In the genomic region with DNA sequence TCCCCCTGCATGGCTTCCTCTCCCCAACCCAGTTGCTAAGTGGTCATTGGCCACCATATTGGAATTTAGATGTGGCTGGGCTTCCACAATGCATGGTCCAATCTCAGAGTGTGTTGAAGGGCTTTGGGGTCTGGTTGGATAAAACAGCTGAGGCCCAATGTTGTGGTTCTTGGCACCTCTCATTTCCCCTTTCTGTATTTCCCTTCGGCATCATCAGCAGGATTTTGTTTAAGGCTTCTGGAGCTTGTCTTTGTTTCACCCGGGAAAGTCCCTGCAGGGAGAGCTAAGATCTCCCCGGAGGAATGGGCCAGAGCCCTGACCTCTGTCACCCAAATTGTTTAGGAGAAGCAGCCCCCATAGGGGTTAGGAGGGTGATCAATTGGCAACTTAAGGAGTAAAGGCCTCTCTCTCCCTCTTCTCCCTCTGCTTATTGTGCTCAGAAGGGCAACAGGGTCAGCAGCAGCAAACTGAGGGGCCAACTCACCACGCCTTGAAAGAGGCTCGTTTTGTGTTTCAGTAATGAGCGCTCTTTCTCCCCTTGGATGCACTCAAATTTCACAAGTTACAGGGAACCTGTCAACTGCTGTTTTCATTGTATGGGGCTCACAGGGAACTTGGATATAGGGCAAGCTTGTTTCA, we compare ENCODE assay signal across 15 cellular contexts.
DNase-seq lines count a peak whose midpoint lies in the region; FAIRE-seq and TF ChIP-seq lines count a peak whose summit lies in the region.
"Had no signal": no experiment of that assay in that cellular context is flagged by ENCODE, and none has a peak within 500 bp of the region (broad histone marks: within the 10 kb centered on the region; RNA-seq: fewer than 3 reads in every experiment).

No MANE protein-coding gene starts in this region.

- no peaks in the 10 kb centered on the region; the same call in 1 of the 2 replicates for H3K9me2 ChIP-seq in PC-9 (ENCODE audit: insufficient read depth)

- H3K27ac Mint-ChIP-seq in neural crest cell (ENCODE audit: unreplicated experiment) = peak overlapping the region; percentile 92

- H3K27ac ChIP-seq in PC-9 (0 out of 2 replicates have a peak overlapping the region, but pooled peaks have one; percentile 49), endothelial cell of umbilical vein (ENCODE audit: insufficient read depth, low read depth, low read length) (peak overlapping the region; percentile 83), thyroid gland (peak overlapping the region; percentile 87 to 98 (median 95))

- H3K4me3 ChIP-seq in PC-9 (no peak overlapping the region), endothelial cell of umbilical vein (replicated peaks in 1 of 3; ENCODE audit: insufficient read depth in 1 of 3, low read depth in 1 of 3, low read length in 3 of 3) (no peak overlapping the region), thyroid gland (replicated peaks in 1 of 3) (no peak overlapping the region)
- H3K4me3 ChIP-seq: ascending aorta, esophagus squamous epithelium had no signal

- BruUV-seq in PC-9 (replicated peaks; lab: Mats Ljungman, UMichigan) (no TSS peak), endothelial cell of umbilical vein (replicated peaks; lab: Mats Ljungman, UMichigan) (no TSS peak)

- H4K20me1 ChIP-seq in PC-9 (ENCODE audit: insufficient read depth) (no peaks in the 10 kb centered on the region), endothelial cell of umbilical vein (replicated peaks; ENCODE audit: control insufficient read depth, extremely low read depth, insufficient read depth, low read length) (no peaks in the 10 kb centered on the region)

- no peak for TF ChIP-seq CTCF in PC-9 (conservative IDR thresholded peaks at IDR 0.05)
- no peak for TF ChIP-seq CTCF in endothelial cell of umbilical vein (IDR thresholded peaks at IDR 0.05; ENCODE audit: extremely low read depth in 1 of 2, insufficient read depth in 1 of 2, low read depth in 1 of 2, low read length in 2 of 2)
- no peak for TF ChIP-seq CTCF in neural crest cell (conservative IDR thresholded peaks at IDR 0.05)
- no peak for TF ChIP-seq CTCF in thyroid gland (IDR thresholded peaks at IDR 0.05)

- H3K4me1 ChIP-seq in PC-9 (replicated peaks; ENCODE audit: insufficient read depth) = peaks cover 52% of the 10 kb centered on the region
- H3K4me1 ChIP-seq in endothelial cell of umbilical vein (ENCODE audit: control insufficient read depth, extremely low read depth, insufficient read depth, low read length) = peaks cover 32% of the 10 kb centered on the region
- peaks cover 52 to 70% of the 10 kb centered on the region in 2 donors for H3K4me1 ChIP-seq in thyroid gland
- H3K4me1 ChIP-seq: BE2C had no signal

- peaks cover 3% of the 10 kb centered on the region for H3K36me3 Mint-ChIP-seq in neural crest cell (ENCODE audit: low read depth)

- FAIRE-seq in endothelial cell of umbilical vein (lab: Jason Lieb, UNC) = peak; percentile 28
- FAIRE-seq: keratinocyte had no signal

- H3K27me3 ChIP-seq in PC-9 (ENCODE audit: insufficient read depth, low read depth) (no peaks in the 10 kb centered on the region), endothelial cell of umbilical vein (ENCODE audit: control insufficient read depth in 2 of 2, insufficient read depth in 2 of 2, low read length in 2 of 2) (no peaks in the 10 kb centered on the region), thyroid gland (no peaks in the 10 kb centered on the region)
- H3K27me3 ChIP-seq: ascending aorta, BE2C, esophagus squamous epithelium had no signal

- H2AFZ ChIP-seq in PC-9 = no peak overlapping the region
- H2AFZ ChIP-seq in endothelial cell of umbilical vein (ENCODE audit: low read depth, low read length) = peak overlapping the region; percentile 20

- H3K36me3 ChIP-seq in PC-9 (ENCODE audit: low read depth) (no peaks in the 10 kb centered on the region), endothelial cell of umbilical vein (ENCODE audit: control insufficient read depth in 2 of 2, extremely low read depth in 1 of 2, insufficient read depth in 2 of 2, low read length in 2 of 2) (no peaks in the 10 kb centered on the region), thyroid gland (no peaks in the 10 kb centered on the region)
- H3K36me3 ChIP-seq: ascending aorta, BE2C, esophagus squamous epithelium had no signal

- H3K9me3 ChIP-seq in PC-9 (ENCODE audit: insufficient read depth, low read depth) (peaks cover 3% of the 10 kb centered on the region; the same call in 1 of the 2 replicates), endothelial cell of umbilical vein (replicated peaks; ENCODE audit: control insufficient read depth, insufficient read depth, low read length) (no peaks in the 10 kb centered on the region), thyroid gland (no peaks in the 10 kb centered on the region)
- H3K9me3 ChIP-seq: ascending aorta, BE2C, esophagus squamous epithelium had no signal

- CTCF ChIA-PET in PC-9 (lab: Charles Lee) (no interaction called here), endothelial cell of umbilical vein (lab: Charles Lee) (interaction anchor here (1.4 kb wide), 2 partner anchors 17 to 635 kb away, joined by 3 to 4 read pairs; no protein-coding TSS in a partner anchor)

- peaks cover 45% of the 10 kb centered on the region for H3F3A ChIP-seq in PC-9 (ENCODE audit: insufficient read depth, low read depth)

- no peak overlapping the region for H3K9ac ChIP-seq in endothelial cell of umbilical vein (replicated peaks; ENCODE audit: extremely low read depth, insufficient read depth, low read length)

- peak overlapping the region; percentile 52 for H3K4me3 Mint-ChIP-seq in neural crest cell

- peaks cover 88% of the 10 kb centered on the region for H3K4me1 Mint-ChIP-seq in neural crest cell

- H3K9me3 Mint-ChIP-seq in neural crest cell = peaks cover 10% of the 10 kb centered on the region

- TF ChIP-seq POLR2A in endothelial cell of umbilical vein (IDR thresholded peaks at IDR 0.05; ENCODE audit: low read depth, low read length) (no peak), thyroid gland (IDR thresholded peaks at IDR 0.05) (no peak)

- WGBS in thyroid gland, 2 donors = 60 to 71% methylated on average over 6 of the region's 6 CpGs

- POLR2A ChIA-PET in PC-9 (lab: Charles Lee; ENCODE audit: unreplicated experiment) = no interaction called here
- POLR2A ChIA-PET in endothelial cell of umbilical vein (lab: Charles Lee) = interaction anchor here (0.6 to 2.0 kb wide), 3 partner anchors 16 to 224 kb away, joined by 3 to 7 read pairs (median 4); a partner anchor contains a TSS

- intact Hi-C loops in PC-9 (cut with micrococcal nuclease; ENCODE audit: unreplicated experiment) = no loop called here
- intact Hi-C loops in endothelial cell of umbilical vein (cut with micrococcal nuclease) = no loop called here
- intact Hi-C loops in thyroid gland (cut with DNase I) = no loop called here

- H3K4me2 ChIP-seq in PC-9 = no peak overlapping the region
- no peak overlapping the region for H3K4me2 ChIP-seq in endothelial cell of umbilical vein (ENCODE audit: insufficient read depth, low read length)

- DNase-seq in PC-9 (no peak), endothelial cell of umbilical vein (ENCODE audit: low read depth, low spot score) (peak; percentile 58), neural crest cell (ENCODE audit: low read depth, low spot score) (peak; percentile 42), thyroid gland (no peak), putamen (ENCODE audit: low spot score) (no peak), cortex of kidney (lab: John Stamatoyannopoulos, UW) (no peak), UCSD-AML1 (lab: John Stamatoyannopoulos, UW; ENCODE audit: unreplicated experiment) (no peak)
- DNase-seq: activated effector memory CD4-positive, alpha-beta T cell treated with anti-CD3 and anti-CD28 coated beads, Interleukin-2, amount 50 U/mL, for 16 hours; BE2C; esophagus squamous epithelium; H7; NCI-H187 treated with DMSO at 0.1 percent for 48 hours; NCI-H446 had no signal

- dilution Hi-C loops in endothelial cell of umbilical vein (cut with MboI; ENCODE audit: extremely low pct_ligation_motif_present, low sequenced_read_pairs) = no loop called here

- no peaks in the 10 kb centered on the region for H3K9me1 ChIP-seq in endothelial cell of umbilical vein (replicated peaks; ENCODE audit: control insufficient read depth, extremely low read depth, insufficient read depth, low read length)

- H3K79me2 ChIP-seq in PC-9 (ENCODE audit: low read depth) = peaks cover 41% of the 10 kb centered on the region
- no peaks in the 10 kb centered on the region for H3K79me2 ChIP-seq in endothelial cell of umbilical vein (ENCODE audit: control insufficient read depth, insufficient read depth, low read length)

- H3K27me3 Mint-ChIP-seq in neural crest cell (ENCODE audit: low read depth) = no peaks in the 10 kb centered on the region

TF ChIP-seq in endothelial cell of umbilical vein, 7 proteins besides CTCF, POLR2A, EP300 and RAD21:
- TF ChIP-seq EZH2 (IDR thresholded peaks at IDR 0.05; ENCODE audit: borderline replicate concordance, low read depth, low read length, severe bottlenecking) (no peak), MYC (IDR thresholded peaks at IDR 0.05; ENCODE audit: low read depth, low read length) (no peak), POLR2AphosphoS5 (IDR thresholded peaks at IDR 0.05; ENCODE audit: insufficient read depth, low read depth, low read length) (no peak), FOS (IDR thresholded peaks at IDR 0.05; ENCODE audit: borderline replicate concordance, insufficient read depth, low read length) (no peak), GATA2 (IDR thresholded peaks at IDR 0.05; ENCODE audit: insufficient read depth, insufficient read length, low read depth, low read length) (no peak), JUN (IDR thresholded peaks at IDR 0.05; ENCODE audit: borderline replicate concordance, insufficient read depth, insufficient read length, low read depth) (no peak)
- TF ChIP-seq, protein P1, sequence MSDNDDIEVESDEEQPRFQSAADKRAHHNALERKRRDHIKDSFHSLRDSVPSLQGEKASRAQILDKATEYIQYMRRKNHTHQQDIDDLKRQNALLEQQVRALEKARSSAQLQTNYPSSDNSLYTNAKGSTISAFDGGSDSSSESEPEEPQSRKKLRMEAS (IDR thresholded peaks at IDR 0.05; ENCODE audit: insufficient read depth, insufficient read length) = no peak

Comparison
In these comparisons a context has a peak if more than half of its experiments do, and no peak if none do; other contexts are left out.
1. DNase-seq: peak in endothelial cell of umbilical vein (single experiment) and neural crest cell (single experiment); none in PC-9 (0 of 2), thyroid gland (0 of 2), putamen (single experiment), cortex of kidney (single experiment) and UCSD-AML1 (single experiment).
2. Peak in every context shown above with its lines, with median percentiles within 50 percentile points of each other: H3K27ac ChIP-seq.